ENCODE assay signal across 1 cellular context in genomic region chr10:69124558-69125121, GRCh38.
TF ChIP-seq lines count a peak whose summit lies in the region.

No MANE protein-coding gene starts in this region.

TF ChIP-seq in neural cell, 6 proteins besides CTCF, POLR2A, EP300 and RAD21 (continued from another document):
- TF ChIP-seq REST (IDR thresholded peaks at IDR 0.05; ENCODE audit: borderline replicate concordance) (no peak), TAF1 (IDR thresholded peaks at IDR 0.05; ENCODE audit: low read depth) (no peak), MXI1 (conservative IDR thresholded peaks at IDR 0.05; ENCODE audit: poor library complexity, severe bottlenecking) (peak; percentile 23)
